8 cellular contexts compared by ENCODE assay signal in the genomic region with DNA sequence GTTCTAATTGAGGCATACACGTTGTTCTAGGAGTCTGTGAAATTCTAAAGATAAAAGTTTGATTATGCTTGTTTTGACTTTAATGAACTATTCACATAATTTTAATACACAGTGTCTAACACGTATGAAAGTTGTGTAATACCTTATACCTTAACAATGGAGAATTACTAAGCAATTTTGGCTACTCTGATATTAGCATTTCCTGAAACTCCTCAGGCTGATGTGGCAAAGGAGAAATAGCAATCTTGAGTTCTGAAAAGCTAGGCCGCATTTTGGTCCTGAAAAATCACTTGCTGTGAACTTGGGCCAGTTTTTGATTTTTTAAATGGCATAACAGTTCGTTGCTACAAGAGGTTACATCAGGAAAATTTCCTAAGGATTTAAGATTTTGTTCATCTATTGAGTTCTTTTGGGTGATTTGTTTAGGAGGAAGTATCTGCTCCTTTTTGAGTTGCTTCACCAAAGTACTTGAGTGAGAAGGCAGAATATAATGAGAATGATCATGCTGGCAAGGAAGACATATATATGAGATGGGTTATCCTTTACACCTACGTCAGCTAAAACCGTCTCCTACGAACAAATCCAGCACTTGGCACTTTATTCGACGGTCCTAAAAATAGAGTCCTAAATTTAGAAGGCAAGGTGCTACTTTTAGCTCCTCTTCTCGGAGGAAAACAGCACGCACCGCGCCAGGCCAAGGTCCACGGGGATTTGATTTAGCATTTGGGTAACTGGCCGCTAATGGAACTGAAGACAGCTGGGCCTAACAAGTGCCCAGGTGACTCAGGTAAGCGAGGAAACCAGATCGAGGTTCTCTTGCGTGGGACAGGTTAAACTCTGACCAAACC. TPM values are rescaled to one million over a fixed set of nuclear protein-coding genes. Genes with fewer than 3 reads are reported as not detected.
A peak's percentile ranks its signal among the peaks of the same experiment; 100 is the strongest.
DNase-seq lines count a peak whose midpoint lies in the region; ATAC-seq and TF ChIP-seq lines count a peak whose summit lies in the region.

No MANE protein-coding gene starts in this region.

- POLR2A ChIA-PET in HEK293 (lab: Yijun Ruan, JAX) = interaction anchor here (0.5 to 3.7 kb wide), 6 partner anchors 87 to 163 kb away, joined by 3 to 32 read pairs (median 6); a partner anchor contains a TSS
- POLR2A ChIA-PET in naive thymus-derived CD8-positive, alpha-beta T cell (lab: Charles Lee) = interaction anchor here (1.6 to 3.1 kb wide), 5 partner anchors 37 to 168 kb away, joined by 4 to 71 read pairs (median 28); a partner anchor contains a TSS

- peaks cover 6% of the 10 kb centered on the region for H3K27me3 Mint-ChIP-seq in CD4-positive, CD25-positive, alpha-beta regulatory T cell
- H3K27me3 Mint-ChIP-seq in naive thymus-derived CD8-positive, alpha-beta T cell = no peaks in the 10 kb centered on the region

- H3K4me1 ChIP-seq in CD4-positive, CD25-positive, alpha-beta regulatory T cell (ENCODE audit: control insufficient read depth, insufficient read depth, low read length, poor library complexity, severe bottlenecking) = peaks cover 39% of the 10 kb centered on the region
- H3K4me1 ChIP-seq in HEK293 (ENCODE audit: control insufficient read depth, insufficient read depth, low read length) = peaks cover 5% of the 10 kb centered on the region; the same call in 1 of the 2 replicates

- peak overlapping the region; percentile 77 for H3K4me3 ChIP-seq in CD4-positive, CD25-positive, alpha-beta regulatory T cell (ENCODE audit: low read depth, low read length)
- H3K4me3 ChIP-seq in HEK293 (ENCODE audit: low read depth, low read length) (peak overlapping the region; percentile 61), SK-N-MC (peak overlapping the region; percentile 97), epithelial cell of proximal tubule (ENCODE audit: low read depth, low read length) (peak overlapping the region; percentile 84)

- ATAC-seq in CD4-positive, CD25-positive, alpha-beta regulatory T cell (ENCODE audit: low read depth in 2 of 2) = no peak
- ATAC-seq in naive thymus-derived CD8-positive, alpha-beta T cell = no peak
- ATAC-seq in GM21576 (IDR thresholded peaks at IDR 0.05; ENCODE audit: unreplicated experiment) = no peak
- no peak for ATAC-seq in HG02840 (IDR thresholded peaks at IDR 0.05; ENCODE audit: low FRiP score, unreplicated experiment)

- H3K9me3 ChIP-seq in CD4-positive, CD25-positive, alpha-beta regulatory T cell (ENCODE audit: control insufficient read depth in 2 of 2, low read length in 2 of 2) = peaks cover 0 to 1% of the 10 kb centered on the region in 2 experiments
- H3K9me3 ChIP-seq in HEK293 (ENCODE audit: control insufficient read depth, insufficient read depth, low read depth, low read length) (no peaks in the 10 kb centered on the region), SK-N-MC (ENCODE audit: low read depth, low read length) (no peaks in the 10 kb centered on the region)

- DNase-seq in CD4-positive, CD25-positive, alpha-beta regulatory T cell = no peak
- DNase-seq in SK-N-MC (ENCODE audit: low read depth, low spot score) (no peak), epithelial cell of proximal tubule (ENCODE audit: low read depth) (peak; percentile 55), HPDE6-E6E7 (ENCODE audit: extremely low spot score) (no peak)
- DNase-seq in naive thymus-derived CD8-positive, alpha-beta T cell = no peak

- H3K36me3 Mint-ChIP-seq in CD4-positive, CD25-positive, alpha-beta regulatory T cell = no peaks in the 10 kb centered on the region
- peaks cover 0 to 6% (median 0%) of the 10 kb centered on the region in 3 donors for H3K36me3 Mint-ChIP-seq in naive thymus-derived CD8-positive, alpha-beta T cell

- peak overlapping the region; percentile 86 to 97 (median 96) for H3K27ac Mint-ChIP-seq in CD4-positive, CD25-positive, alpha-beta regulatory T cell
- peak overlapping the region; percentile 90 to 98 (median 96) for H3K27ac Mint-ChIP-seq in naive thymus-derived CD8-positive, alpha-beta T cell

- no peaks in the 10 kb centered on the region for H3K36me3 ChIP-seq in CD4-positive, CD25-positive, alpha-beta regulatory T cell (ENCODE audit: control insufficient read depth, insufficient read depth, low read length)
- no peaks in the 10 kb centered on the region for H3K36me3 ChIP-seq in HEK293 (ENCODE audit: control insufficient read depth in 2 of 2, insufficient read depth in 1 of 2, low read length in 2 of 2)
- no peaks in the 10 kb centered on the region for H3K36me3 ChIP-seq in SK-N-MC (ENCODE audit: insufficient read depth, low read length)

- peaks cover 0 to 6% (median 0%) of the 10 kb centered on the region in 7 donors for H3K9me3 Mint-ChIP-seq in CD4-positive, CD25-positive, alpha-beta regulatory T cell
- peaks cover 0 to 2% (median 0%) of the 10 kb centered on the region in 9 donors for H3K9me3 Mint-ChIP-seq in naive thymus-derived CD8-positive, alpha-beta T cell

- no peaks in the 10 kb centered on the region for H3K27me3 ChIP-seq in CD4-positive, CD25-positive, alpha-beta regulatory T cell (ENCODE audit: control insufficient read depth, insufficient read depth, low read length)

- peak overlapping the region; percentile 86 for H3K27ac ChIP-seq in CD4-positive, CD25-positive, alpha-beta regulatory T cell (ENCODE audit: insufficient read depth, low read length, poor library complexity, severe bottlenecking)
- H3K27ac ChIP-seq in HEK293 (ENCODE audit: extremely low read depth, low read depth, low read length) (peak overlapping the region; percentile 99), SK-N-MC (peak overlapping the region; percentile 89)

- no peak for TF ChIP-seq CTCF in HEK293 (tag by site-specific recombination; IDR thresholded peaks at IDR 0.05)
- no peak for TF ChIP-seq CTCF in epithelial cell of proximal tubule (conservative IDR thresholded peaks at IDR 0.05; ENCODE audit: low read depth, low read length)

- peaks cover 28 to 47% (median 40%) of the 10 kb centered on the region in 4 donors for H3K4me1 Mint-ChIP-seq in CD4-positive, CD25-positive, alpha-beta regulatory T cell
- peaks cover 14 to 49% (median 41%) of the 10 kb centered on the region in 4 donors for H3K4me1 Mint-ChIP-seq in naive thymus-derived CD8-positive, alpha-beta T cell

- CTCF ChIA-PET in HEK293 (lab: Yijun Ruan, JAX) = interaction anchor here (0.7 to 1.0 kb wide), 3 partner anchors 20 to 161 kb away, joined by 3 to 5 read pairs (median 3); no protein-coding TSS in a partner anchor

- H3K9ac ChIP-seq in SK-N-MC (ENCODE audit: insufficient read length) = peak overlapping the region; percentile 95

- peak overlapping the region; percentile 95 to 99 (median 97) for H3K4me3 Mint-ChIP-seq in CD4-positive, CD25-positive, alpha-beta regulatory T cell
- peak overlapping the region; percentile 69 to 97 (median 93) for H3K4me3 Mint-ChIP-seq in naive thymus-derived CD8-positive, alpha-beta T cell

TF ChIP-seq in HEK293, 187 proteins besides CTCF, POLR2A, EP300 and RAD21:
- TF ChIP-seq, protein P1, sequence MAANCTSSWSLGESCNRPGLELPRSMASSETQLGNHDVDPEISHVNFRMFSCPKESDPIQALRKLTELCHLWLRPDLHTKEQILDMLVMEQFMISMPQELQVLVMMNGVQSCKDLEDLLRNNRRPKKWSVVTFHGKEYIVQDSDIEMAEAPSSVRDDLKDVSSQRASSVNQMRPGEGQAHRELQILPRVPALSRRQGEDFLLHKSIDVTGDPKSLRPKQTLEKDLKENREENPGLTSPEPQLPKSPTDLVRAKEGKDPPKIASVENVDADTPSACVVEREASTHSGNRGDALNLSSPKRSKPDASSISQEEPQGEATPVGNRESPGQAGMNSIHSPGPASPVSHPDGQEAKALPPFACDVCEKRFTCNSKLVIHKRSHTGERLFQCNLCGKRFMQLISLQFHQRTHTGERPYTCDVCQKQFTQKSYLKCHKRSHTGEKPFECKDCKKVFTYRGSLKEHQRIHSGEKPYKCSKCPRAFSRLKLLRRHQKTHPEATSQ (tag by site-specific recombination; IDR thresholded peaks at IDR 0.05) = no peak
- TF ChIP-seq ZNF777 (tag by site-specific recombination; IDR thresholded peaks at IDR 0.05; ENCODE audit: borderline replicate concordance) = peak; percentile 65; the same call in 1 of the 2 replicates

RNA-seq across cellular contexts. Expression of a gene that starts 32.2 kb away (rescaled TPM):
- 24.5 TPM for total RNA-seq in CD4-positive, CD25-positive, alpha-beta regulatory T cell
- polyA plus RNA-seq in CD4-positive, CD25-positive, alpha-beta regulatory T cell = 10 to 100 TPM; 21.1 to 26.2 (median 21.7) TPM
- total RNA-seq in epithelial cell of proximal tubule = 10.4 and 12.1 TPM in 2 replicates
- total RNA-seq in naive thymus-derived CD8-positive, alpha-beta T cell = 10 to 100 TPM; 26.0 to 26.1 TPM
- polyA plus RNA-seq in naive thymus-derived CD8-positive, alpha-beta T cell = 10 to 100 TPM; 21.5 to 23.1 (median 22.4) TPM
